In the genomic region with DNA sequence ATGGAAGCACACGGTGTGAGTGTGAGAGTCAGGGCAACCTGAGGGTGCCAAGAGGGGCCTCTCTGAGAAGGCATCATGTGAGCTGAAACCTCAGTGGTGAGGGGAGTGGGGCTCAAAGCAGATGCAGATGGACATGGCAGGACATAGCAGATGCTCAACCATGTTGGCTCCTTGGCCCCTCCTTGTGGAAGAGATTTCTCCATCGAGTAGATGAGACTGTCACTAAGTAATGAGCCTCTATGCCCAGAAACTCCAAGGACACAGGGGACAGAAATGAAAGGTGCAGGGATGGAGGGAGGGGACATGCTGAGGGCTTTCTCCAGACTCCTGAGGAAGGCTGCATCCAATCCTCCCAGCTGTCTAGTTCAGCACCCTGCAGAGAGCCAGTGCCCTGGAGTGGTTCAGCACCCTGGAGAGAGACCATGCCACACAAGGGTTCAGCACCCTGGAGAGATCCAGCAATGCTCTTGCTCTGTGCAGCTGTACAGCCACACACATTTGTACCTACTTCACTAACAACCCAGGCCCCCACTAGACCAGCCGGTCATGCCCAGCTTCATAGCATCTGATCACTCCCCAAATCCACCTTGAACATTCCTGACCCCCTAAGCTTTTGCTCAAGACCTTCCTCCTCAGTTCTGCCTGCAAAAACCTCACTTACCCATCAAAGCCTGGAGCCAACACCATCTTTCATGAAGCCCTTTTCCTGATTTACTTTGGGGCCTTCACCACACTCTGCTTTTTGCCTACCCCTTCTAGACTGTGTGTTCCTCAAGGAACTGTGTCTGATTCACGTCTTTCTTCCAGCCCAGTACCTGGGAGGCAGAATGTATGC, we compare ENCODE assay signal across 8 cellular contexts.
A peak's percentile ranks its signal among the peaks of the same experiment; 100 is the strongest.
DNase-seq lines count a peak whose midpoint lies in the region; ATAC-seq and TF ChIP-seq lines count a peak whose summit lies in the region.

No MANE protein-coding gene starts in this region.

- H3K27ac Mint-ChIP-seq in activated naive CD4-positive, alpha-beta T cell treated with anti-CD3 and anti-CD28 coated beads, Interleukin-2, amount 10 ng/mL, durations not matched to agents 7 days and 5 days, result no peak overlapping the region

- in situ Hi-C loops in GM13976 (cut with MboI; ENCODE audit: low sequenced_read_pairs, unreplicated experiment), result no loop called here

- no peaks in the 10 kb centered on the region for H3K9me3 ChIP-seq in iPS DF 6.9 (ENCODE audit: control insufficient read depth, insufficient read depth, low read length)

- DNase-seq in GM13976 (ENCODE audit: low spot score), result peak; percentile 80
- DNase-seq in NAMALWA (ENCODE audit: low spot score), result peak; percentile 58
- DNase-seq in activated naive CD4-positive, alpha-beta T cell treated with anti-CD3 and anti-CD28 coated beads, Interleukin-2, amount 10 ng/mL, durations not matched to agents 7 days and 5 days, result peak; percentile 70
- peak; percentile 66 for DNase-seq in iPS DF 6.9 (ENCODE audit: low read depth, low spot score)
- peak; percentile 21 for DNase-seq in stimulated activated CD4-positive, alpha-beta T cell treated with anti-CD3 and anti-CD28 coated beads, Interleukin-4, amount 100 ng/mL, for 1 hour
- no peak for DNase-seq in SKM-1 treated with dmso at 0.1 percent for 144 hours (lab: John Stamatoyannopoulos, UW; ENCODE audit: unreplicated experiment)

- H3K27me3 Mint-ChIP-seq in activated naive CD4-positive, alpha-beta T cell treated with anti-CD3 and anti-CD28 coated beads, Interleukin-2, amount 10 ng/mL, durations not matched to agents 7 days and 5 days, result peaks cover 4% of the 10 kb centered on the region

- peaks cover 20% of the 10 kb centered on the region for H3K4me1 ChIP-seq in iPS DF 6.9 (ENCODE audit: control insufficient read depth, insufficient read depth, low read length)

- H3K27ac ChIP-seq in iPS DF 6.9 (ENCODE audit: low read length), result no peak overlapping the region

- H3K9me3 Mint-ChIP-seq in activated naive CD4-positive, alpha-beta T cell treated with anti-CD3 and anti-CD28 coated beads, Interleukin-2, amount 10 ng/mL, durations not matched to agents 7 days and 5 days, result peaks cover 3% of the 10 kb centered on the region

- no peak for ATAC-seq in HG02938 (IDR thresholded peaks at IDR 0.05; ENCODE audit: unreplicated experiment)
- no peak for ATAC-seq in HG03280 (IDR thresholded peaks at IDR 0.05; ENCODE audit: unreplicated experiment)

- no peaks in the 10 kb centered on the region for H3K36me3 ChIP-seq in iPS DF 6.9 (ENCODE audit: control insufficient read depth, insufficient read depth, low read length)

- no peaks in the 10 kb centered on the region for H3K36me3 Mint-ChIP-seq in activated naive CD4-positive, alpha-beta T cell treated with anti-CD3 and anti-CD28 coated beads, Interleukin-2, amount 10 ng/mL, durations not matched to agents 7 days and 5 days

- H3K4me3 Mint-ChIP-seq in activated naive CD4-positive, alpha-beta T cell treated with anti-CD3 and anti-CD28 coated beads, Interleukin-2, amount 10 ng/mL, durations not matched to agents 7 days and 5 days, result no peak overlapping the region

- no peaks in the 10 kb centered on the region for H3K27me3 ChIP-seq in iPS DF 6.9 (ENCODE audit: control insufficient read depth, insufficient read depth, low read length)

- WGBS in iPS DF 6.9 (ENCODE audit: insufficient coverage, insufficient read length), result no CpG with 5 or more reads among the region's 4 CpGs

- H3K4me3 ChIP-seq in iPS DF 6.9 (ENCODE audit: low read length), result no peak overlapping the region

- CTCF ChIA-PET in activated naive CD4-positive, alpha-beta T cell treated with anti-CD3 and anti-CD28 coated beads, Interleukin-2, amount 10 ng/mL, durations not matched to agents 7 days and 5 days (lab: Charles Lee), result no interaction called here

- no peak for TF ChIP-seq CTCF in GM13976 (IDR thresholded peaks at IDR 0.05; ENCODE audit: borderline replicate concordance, control extremely low read depth, extremely low read depth, insufficient read depth, missing control alignments)

- no peaks in the 10 kb centered on the region for H3K4me1 Mint-ChIP-seq in activated naive CD4-positive, alpha-beta T cell treated with anti-CD3 and anti-CD28 coated beads, Interleukin-2, amount 10 ng/mL, durations not matched to agents 7 days and 5 days
